10 cellular contexts compared by ENCODE assay signal in the genomic region with DNA sequence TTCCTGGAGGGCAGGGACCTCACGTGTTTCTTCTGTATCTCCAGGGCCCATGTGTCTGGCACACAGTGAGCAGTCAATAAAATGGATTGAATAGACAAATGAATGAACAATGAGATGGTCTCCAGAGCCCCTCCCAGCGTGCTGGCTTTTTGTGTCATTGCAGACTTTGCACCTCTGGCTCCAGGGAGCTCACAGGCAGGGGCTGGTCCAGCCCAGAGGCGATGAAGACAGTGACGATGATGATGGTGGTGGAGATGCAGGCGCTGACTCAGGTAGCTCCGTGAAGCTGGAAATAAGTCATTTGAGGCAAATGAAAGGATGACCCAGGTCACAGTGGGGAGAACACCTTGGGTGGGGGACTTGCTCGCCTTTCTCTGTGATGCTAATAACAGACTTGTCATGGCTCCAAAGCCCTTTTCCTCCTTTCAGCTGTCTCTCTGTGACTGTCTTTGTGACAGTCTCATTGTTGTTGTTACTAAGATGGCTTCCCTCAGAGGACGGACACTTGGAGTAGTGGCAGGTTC. TPM values are rescaled to one million over a fixed set of nuclear protein-coding genes. Genes with fewer than 3 reads are reported as not detected.
A peak's percentile ranks its signal among the peaks of the same experiment; 100 is the strongest.
DNase-seq lines count a peak whose midpoint lies in the region; ATAC-seq and TF ChIP-seq lines count a peak whose summit lies in the region.
"Had no signal": no experiment of that assay in that cellular context is flagged by ENCODE, and none has a peak within 500 bp of the region (broad histone marks: within the 10 kb centered on the region; RNA-seq: fewer than 3 reads in every experiment).

No MANE protein-coding gene starts in this region.

- peak overlapping the region; percentile 70 for H3K4me2 ChIP-seq in HCT116 (ENCODE audit: low read length)

- peak overlapping the region; percentile 73 for H2AFZ ChIP-seq in HCT116 (ENCODE audit: low read depth, low read length, poor library complexity, severe bottlenecking)

- TF ChIP-seq CTCF in AG04449 (IDR thresholded peaks at IDR 0.05; ENCODE audit: insufficient read depth, low read length, missing control alignments) (no peak), HCT116 (IDR thresholded peaks at IDR 0.05 in 2 of 3, conservative IDR thresholded peaks at IDR 0.05 in 1 of 3; ENCODE audit: borderline replicate concordance in 1 of 3, insufficient read depth in 1 of 3, low read depth in 2 of 3, low read length in 2 of 3) (no peak), brain (conservative IDR thresholded peaks at IDR 0.05) (no peak), RWPE1 (conservative IDR thresholded peaks at IDR 0.05; ENCODE audit: low read depth) (no peak)

- peaks cover 38% of the 10 kb centered on the region for H3K4me1 Mint-ChIP-seq in brain

- H3K9me3 Mint-ChIP-seq in brain, result no peaks in the 10 kb centered on the region

- BruUV-seq in HCT116 (replicated peaks; lab: Mats Ljungman, UMichigan), result no TSS peak

- no peaks in the 10 kb centered on the region for H4K20me1 ChIP-seq in HCT116 (ENCODE audit: insufficient read depth)

- POLR2A ChIA-PET in AG04449 (lab: Yijun Ruan, JAX) (interaction anchor here (2.2 kb wide), 1 partner anchor 34 kb away, joined by 8 read pairs; no protein-coding TSS in a partner anchor), HCT116 (lab: Charles Lee) (no interaction called here), RWPE1 (lab: Yijun Ruan, JAX; ENCODE audit: low non-redundant PET) (no interaction called here)

- H3K27me3 ChIP-seq in HCT116 (ENCODE audit: insufficient read depth, low read length) (no peaks in the 10 kb centered on the region), mucosa of stomach (ENCODE audit: control insufficient read depth, insufficient read depth, low read length) (peaks cover 6% of the 10 kb centered on the region)
- H3K27me3 ChIP-seq: tibial nerve had no signal

- H3K79me2 ChIP-seq in HCT116 (ENCODE audit: insufficient read depth, low read length), result no peaks in the 10 kb centered on the region

- H3K9me3 ChIP-seq in HCT116 (ENCODE audit: control insufficient read depth in 1 of 2, insufficient read depth in 1 of 2, low read depth in 1 of 2, low read length in 2 of 2) (no peaks in the 10 kb centered on the region), mucosa of stomach (ENCODE audit: control insufficient read depth, low read length) (no peaks in the 10 kb centered on the region)
- H3K9me3 ChIP-seq: tibial nerve had no signal

- TF ChIP-seq RAD21 in HCT116 (IDR thresholded peaks at IDR 0.05; ENCODE audit: low read depth), result no peak

- H3K27me3 Mint-ChIP-seq in brain, result peaks cover 4% of the 10 kb centered on the region

- H3K4me1 ChIP-seq in HCT116 (ENCODE audit: control insufficient read depth in 1 of 2, insufficient read depth in 2 of 2, low read length in 2 of 2), result peaks cover 0 to 9% of the 10 kb centered on the region in 2 experiments; a peak in 2 of 4 replicates
- peaks cover 10% of the 10 kb centered on the region for H3K4me1 ChIP-seq in mucosa of stomach (ENCODE audit: control insufficient read depth, insufficient read depth, low read length)

- H3K9ac ChIP-seq in HCT116 (ENCODE audit: low read length), result no peak overlapping the region
- H3K9ac ChIP-seq in mucosa of stomach (ENCODE audit: low read length), result peak overlapping the region; percentile 66

- no peaks in the 10 kb centered on the region for H3K36me3 Mint-ChIP-seq in brain

- no peaks in the 10 kb centered on the region for H3K9me2 ChIP-seq in HCT116 (ENCODE audit: insufficient read depth)

- no peak overlapping the region for H3K27ac ChIP-seq in HCT116 (ENCODE audit: low read depth, low read length)
- no peak overlapping the region for H3K27ac ChIP-seq in RWPE1
- H3K27ac ChIP-seq: tibial nerve had no signal

- H3K4me3 ChIP-seq in AG04449 (ENCODE audit: low read depth, low read length) (peak overlapping the region; percentile 23), HCT116 (replicated peaks in 1 of 2; ENCODE audit: low read depth in 1 of 2, low read length in 2 of 2) (peak overlapping the region in 1 of 2 experiments; percentile 40; a peak in 1 of 4 replicates), mucosa of stomach (ENCODE audit: low read length) (no peak overlapping the region)

- TF ChIP-seq POLR2A in HCT116 (IDR thresholded peaks at IDR 0.05; ENCODE audit: borderline replicate concordance, extremely low read depth, insufficient read depth, insufficient read length), result no peak

- DNase-seq in AG04449 (ENCODE audit: low read depth, low spot score), result no peak
- DNase-seq in HCT116 (ENCODE audit: low read depth, low spot score), result no peak
- no peak for DNase-seq in RWPE1 (ENCODE audit: low spot score)
- DNase-seq: NCI-H1092 had no signal

- no peak for ATAC-seq in HCT116
- no peak for ATAC-seq in HG02840 (IDR thresholded peaks at IDR 0.05; ENCODE audit: low FRiP score, unreplicated experiment)
- ATAC-seq in HG02981 (IDR thresholded peaks at IDR 0.05; ENCODE audit: unreplicated experiment), result no peak
- no peak for ATAC-seq in GM21360 (IDR thresholded peaks at IDR 0.05; ENCODE audit: unreplicated experiment)

- RAD21 ChIA-PET in HCT116 (lab: Charles Lee; ENCODE audit: low non-redundant PET in 1 of 2, low total read pairs in 2 of 2, uncharacterized antibody in 2 of 2, unreplicated experiment in 2 of 2), result interaction anchor here (1.1 to 1.4 kb wide), 2 partner anchors 146 to 147 kb away, joined by 3 to 4 read pairs; no protein-coding TSS in a partner anchor

- CTCF ChIA-PET in AG04449 (lab: Yijun Ruan, JAX) (interaction anchor here (0.7 to 4.0 kb wide), 41 partner anchors 9 to 195 kb away, joined by 3 to 52 read pairs (median 5); a partner anchor contains a TSS), HCT116 (lab: Charles Lee) (interaction anchor here (0.8 to 2.1 kb wide), 3 partner anchors 146 to 240 kb away, joined by 3 to 9 read pairs (median 3); no protein-coding TSS in a partner anchor), RWPE1 (lab: Yijun Ruan, JAX) (interaction anchor here (0.5 to 2.3 kb wide), 14 partner anchors 11 to 192 kb away, joined by 3 to 13 read pairs (median 3); no protein-coding TSS in a partner anchor)

- H3K4me3 Mint-ChIP-seq in brain, result peak overlapping the region in 4 of 5 experiments; percentile 15 to 51 (median 28)

- H3K27ac Mint-ChIP-seq in brain, result peak overlapping the region; percentile 1 to 75 (median 44)

- H3K36me3 ChIP-seq in HCT116 (ENCODE audit: control insufficient read depth in 1 of 2, insufficient read depth in 2 of 2, low read length in 2 of 2), result no peaks in the 10 kb centered on the region
- H3K36me3 ChIP-seq in mucosa of stomach (ENCODE audit: control insufficient read depth, insufficient read depth, low read length), result no peaks in the 10 kb centered on the region
- H3K36me3 ChIP-seq: tibial nerve had no signal

- intact Hi-C loops in HCT116 (cut with micrococcal nuclease), result loop anchor here (1.0 to 5.0 kb wide), 4 partner anchors 78 to 192 kb away; no protein-coding TSS in a partner anchor

TF ChIP-seq in HCT116, 20 proteins besides CTCF, POLR2A, EP300 and RAD21:
- TF ChIP-seq SRF (IDR thresholded peaks at IDR 0.05; ENCODE audit: low read depth) (no peak), POLR2AphosphoS5 (IDR thresholded peaks at IDR 0.05; ENCODE audit: low read depth, low read length) (no peak), TCF7L2 (IDR thresholded peaks at IDR 0.05; ENCODE audit: borderline replicate concordance, extremely low read depth, insufficient read depth, insufficient read length) (no peak), ZNF274 (IDR thresholded peaks at IDR 0.05; ENCODE audit: low read depth, low read length) (no peak)
TF ChIP-seq in HCT116: peak in this region for 0.

RNA-seq across cellular contexts. Expression of a gene that starts 30.4 kb away (rescaled TPM):
- 8.5 TPM for total RNA-seq in HCT116 (2021; ENCODE audit: unreplicated experiment)
- polyA plus RNA-seq in HCT116 (2012), result 20.3 and 21.1 TPM in 2 replicates
- 7.7 TPM for polyA plus RNA-seq in brain (ENCODE audit: insufficient read depth, low read depth, low replicate concordance)
- total RNA-seq: tibial nerve had no signal
